ENCODE assay signal across 36 cellular contexts in genomic region chr1:114388432-114389003, GRCh38.
"Had no signal": no experiment of that assay in that cellular context is flagged by ENCODE, and none has a peak within 500 bp of the region (broad histone marks: within the 10 kb centered on the region; RNA-seq: fewer than 3 reads in every experiment).

No MANE protein-coding gene starts in this region.

- H3K36me3 ChIP-seq: colonic mucosa had no signal

- H3K4me1 Mint-ChIP-seq: activated B cell treated with CpG ODN at 0.5 μM for 24 hours; activated CD8-positive, alpha-beta memory T cell treated with anti-CD3 and anti-CD28 coated beads, Interleukin-2, amount 10 ng/mL, durations not matched to agents 7 days and 5 days; activated naive CD8-positive, alpha-beta T cell treated with anti-CD3 and anti-CD28 coated beads, Interleukin-2, amount 50 U/mL, for 24 hours; brain had no signal

- H3K27ac Mint-ChIP-seq: activated B cell treated with CpG ODN at 0.5 μM for 24 hours; activated CD4-positive, alpha-beta memory T cell treated with anti-CD3 and anti-CD28 coated beads, Interleukin-2, amount 10 ng/mL, durations not matched to agents 7 days and 5 days; activated CD8-positive, alpha-beta memory T cell treated with anti-CD3 and anti-CD28 coated beads, Interleukin-2, amount 10 ng/mL, durations not matched to agents 7 days and 5 days; activated naive CD4-positive, alpha-beta T cell treated with anti-CD3 and anti-CD28 coated beads for 36 hours; activated naive CD8-positive, alpha-beta T cell; activated naive CD8-positive, alpha-beta T cell treated with anti-CD3 and anti-CD28 coated beads, Interleukin-2, amount 50 U/mL, for 24 hours; activated T-helper 2 cell treated with anti-CD3 and anti-CD28 coated beads, Interferon-gamma antibody, Interleukin-2, Interleukin-4, amounts not matched to agents 10 μg/mL and 5 μg/mL and 100 μg/mL, durations not matched to agents 14 hours and 24 hours and 36 hours; brain had no signal

- H3K4me3 ChIP-seq: colonic mucosa, MG63, SJCRH30, SK-N-MC had no signal

- H3K27ac ChIP-seq: colonic mucosa, SJCRH30, SK-N-MC, VCaP had no signal

- H3K27me3 Mint-ChIP-seq: activated B cell treated with CpG ODN at 0.5 μM for 24 hours; activated CD4-positive, alpha-beta memory T cell treated with anti-CD3 and anti-CD28 coated beads, Interleukin-2, amount 10 ng/mL, durations not matched to agents 7 days and 5 days; activated CD8-positive, alpha-beta memory T cell treated with anti-CD3 and anti-CD28 coated beads, Interleukin-2, amount 10 ng/mL, durations not matched to agents 7 days and 5 days; activated naive CD8-positive, alpha-beta T cell; activated naive CD8-positive, alpha-beta T cell treated with anti-CD3 and anti-CD28 coated beads, Interleukin-2, amount 50 U/mL, for 24 hours; brain had no signal

- H3K27me3 ChIP-seq: colonic mucosa, MG63, SJCRH30 had no signal

- H3K4me3 Mint-ChIP-seq: activated B cell treated with CpG ODN at 0.5 μM for 24 hours; activated CD4-positive, alpha-beta memory T cell treated with anti-CD3 and anti-CD28 coated beads, Interleukin-2, amount 10 ng/mL, durations not matched to agents 7 days and 5 days; activated CD8-positive, alpha-beta memory T cell treated with anti-CD3 and anti-CD28 coated beads, Interleukin-2, amount 10 ng/mL, durations not matched to agents 7 days and 5 days; activated naive CD4-positive, alpha-beta T cell treated with anti-CD3 and anti-CD28 coated beads for 36 hours; activated naive CD8-positive, alpha-beta T cell; activated naive CD8-positive, alpha-beta T cell treated with anti-CD3 and anti-CD28 coated beads, Interleukin-2, amount 50 U/mL, for 24 hours; brain had no signal

- DNase-seq: activated B cell treated with CpG ODN at 0.5 μM for 24 hours; activated CD4-positive, alpha-beta memory T cell treated with anti-CD3 and anti-CD28 coated beads, Interleukin-2, amount 10 ng/mL, durations not matched to agents 7 days and 5 days; activated CD4-positive, alpha-beta T cell treated with anti-CD3 and anti-CD28 coated beads for 4 hours; activated CD4-positive, alpha-beta T cell treated with anti-CD3 and anti-CD28 coated beads, Interleukin-2, amount 50 U/mL, for 1 hour; activated CD4-positive, CD25-positive, alpha-beta regulatory T cell treated with anti-CD3 and anti-CD28 coated beads, Interleukin-2, amount 50 U/mL, for 72 hours; activated CD8-positive, alpha-beta memory T cell treated with anti-CD3 and anti-CD28 coated beads for 24 hours; activated CD8-positive, alpha-beta memory T cell treated with anti-CD3 and anti-CD28 coated beads, Interleukin-2, amount 10 ng/mL, durations not matched to agents 7 days and 5 days; activated CD8-positive, alpha-beta memory T cell treated with anti-CD3 and anti-CD28 coated beads, Interleukin-2, amount 50 U/mL, for 48 hours; activated gamma-delta T cell treated with Interleukin-2 at 50 U/mL for 16 hours; activated naive CD4-positive, alpha-beta T cell treated with anti-CD3 and anti-CD28 coated beads for 36 hours; activated naive CD8-positive, alpha-beta T cell treated with anti-CD3 and anti-CD28 coated beads, Interleukin-2, amount 50 U/mL, for 24 hours; anterior cingulate cortex; central memory CD4-positive, alpha-beta T cell; colonic mucosa; Kasumi-1; MG63; NCI-H1048; NCI-H1105 treated with DMSO at 0.1 percent for 48 hours; NCI-H1436; NCI-H1694; NCI-H1930; NCI-H2081 treated with DMSO at 0.1 percent for 48 hours; NCI-H226; NCI-H446 treated with DMSO at 0.1 percent for 48 hours; NCI-H524; NCI-H69; NCI-H82; Right ventricle myocardium superior; SJCRH30; T1000 had no signal

- ATAC-seq: activated CD8-positive, alpha-beta memory T cell treated with anti-CD3 and anti-CD28 coated beads, Interleukin-2, amount 10 ng/mL, durations not matched to agents 7 days and 5 days; activated naive CD8-positive, alpha-beta T cell treated with anti-CD3 and anti-CD28 coated beads, Interleukin-2, amount 50 U/mL, for 24 hours had no signal

- H3K4me1 ChIP-seq: colonic mucosa, SJCRH30 had no signal

- FAIRE-seq: bronchial epithelial cell had no signal

- H3K9me3 ChIP-seq: colonic mucosa, SJCRH30 had no signal
